In the genomic region with DNA sequence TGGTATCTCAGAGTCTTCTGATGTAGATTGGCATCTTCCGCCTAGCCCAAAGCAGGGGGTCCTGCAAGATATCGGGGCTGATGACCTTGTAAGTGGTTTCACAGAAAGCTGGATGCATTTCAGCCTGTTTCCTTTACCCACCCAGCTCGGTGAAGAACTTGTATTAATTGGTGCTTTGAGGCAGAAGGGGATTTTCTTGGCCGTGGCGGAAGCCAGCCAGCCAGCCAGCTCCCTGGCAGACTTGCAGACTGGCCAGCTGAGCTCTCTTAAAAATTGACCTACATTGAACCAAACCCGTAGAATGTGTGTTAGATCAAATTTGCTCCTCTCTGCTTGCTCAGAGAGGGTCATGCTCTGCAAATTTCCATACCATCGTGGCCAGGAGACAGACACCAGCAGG, we compare ENCODE assay signal across 19 cellular contexts.
"Had no signal": no experiment of that assay in that cellular context is flagged by ENCODE, and none has a peak within 500 bp of the region (broad histone marks: within the 10 kb centered on the region; RNA-seq: fewer than 3 reads in every experiment).

No MANE protein-coding gene starts in this region.

- H3K4me3 ChIP-seq: gastrocnemius medialis, SK-N-MC, spleen, upper lobe of left lung had no signal

- H3K36me3 ChIP-seq: gastrocnemius medialis, spleen, upper lobe of left lung had no signal

- H3K27me3 ChIP-seq: gastrocnemius medialis, upper lobe of left lung had no signal

- H3K4me1 ChIP-seq: gastrocnemius medialis, spleen, upper lobe of left lung had no signal

- DNase-seq: activated CD4-positive, alpha-beta T cell treated with anti-CD3 and anti-CD28 coated beads for 36 hours; activated CD8-positive, alpha-beta memory T cell treated with anti-CD3 and anti-CD28 coated beads, Interleukin-2, amount 50 U/mL, for 48 hours; activated CD8-positive, alpha-beta T cell treated with anti-CD3 and anti-CD28 coated beads, Interleukin-2, amount 10 ng/mL, durations not matched to agents 7 days and 5 days; activated naive CD4-positive, alpha-beta T cell; activated naive CD8-positive, alpha-beta T cell treated with anti-CD3 and anti-CD28 coated beads, Interleukin-2, amount 50 U/mL, for 24 hours; central memory CD4-positive, alpha-beta T cell; cortex of kidney; effector memory CD4-positive, alpha-beta T cell; gastrocnemius medialis; kidney glomerular epithelial cell; naive thymus-derived CD4-positive, alpha-beta T cell; spleen; stimulated activated CD4-positive, alpha-beta T cell treated with anti-CD3 and anti-CD28 coated beads, Interleukin-1b, Interleukin-23, amount 100 ng/mL, for 48 hours; T-helper 1 cell had no signal

- H3K9me3 Mint-ChIP-seq: mesothelial cell of epicardium; stimulated activated memory B cell treated with anti-CD40 and anti-IgM and Interleukin-4, amounts not matched to agents 10 μg/mL and 1 μg/mL and 100 μg/mL, for 72 hours had no signal

- H3K27ac Mint-ChIP-seq: activated CD4-positive, alpha-beta T cell treated with anti-CD3 and anti-CD28 coated beads for 36 hours; activated CD8-positive, alpha-beta T cell treated with anti-CD3 and anti-CD28 coated beads, Interleukin-2, amount 10 ng/mL, durations not matched to agents 7 days and 5 days; activated naive CD8-positive, alpha-beta T cell treated with anti-CD3 and anti-CD28 coated beads, Interleukin-2, amount 50 U/mL, for 24 hours; mesothelial cell of epicardium; naive thymus-derived CD4-positive, alpha-beta T cell; stimulated activated memory B cell treated with anti-CD40 and anti-IgM and Interleukin-4, amounts not matched to agents 10 μg/mL and 1 μg/mL and 100 μg/mL, for 72 hours had no signal

- H3K4me1 Mint-ChIP-seq: activated CD4-positive, alpha-beta T cell treated with anti-CD3 and anti-CD28 coated beads for 36 hours; activated naive CD8-positive, alpha-beta T cell treated with anti-CD3 and anti-CD28 coated beads, Interleukin-2, amount 50 U/mL, for 24 hours; mesothelial cell of epicardium; naive thymus-derived CD4-positive, alpha-beta T cell; stimulated activated memory B cell treated with anti-CD40 and anti-IgM and Interleukin-4, amounts not matched to agents 10 μg/mL and 1 μg/mL and 100 μg/mL, for 72 hours had no signal

- H3K9me3 ChIP-seq: gastrocnemius medialis, spleen, upper lobe of left lung had no signal

- H3K4me3 Mint-ChIP-seq: activated CD4-positive, alpha-beta T cell treated with anti-CD3 and anti-CD28 coated beads for 36 hours; activated CD8-positive, alpha-beta T cell treated with anti-CD3 and anti-CD28 coated beads, Interleukin-2, amount 10 ng/mL, durations not matched to agents 7 days and 5 days; activated naive CD8-positive, alpha-beta T cell treated with anti-CD3 and anti-CD28 coated beads, Interleukin-2, amount 50 U/mL, for 24 hours; mesothelial cell of epicardium; naive thymus-derived CD4-positive, alpha-beta T cell; stimulated activated memory B cell treated with anti-CD40 and anti-IgM and Interleukin-4, amounts not matched to agents 10 μg/mL and 1 μg/mL and 100 μg/mL, for 72 hours had no signal

- H3K36me3 Mint-ChIP-seq: mesothelial cell of epicardium; stimulated activated memory B cell treated with anti-CD40 and anti-IgM and Interleukin-4, amounts not matched to agents 10 μg/mL and 1 μg/mL and 100 μg/mL, for 72 hours had no signal

- H3K27ac ChIP-seq: gastrocnemius medialis, SK-N-MC, spleen, upper lobe of left lung, VCaP had no signal

- H3K27me3 Mint-ChIP-seq: activated CD4-positive, alpha-beta T cell treated with anti-CD3 and anti-CD28 coated beads for 36 hours; activated naive CD8-positive, alpha-beta T cell treated with anti-CD3 and anti-CD28 coated beads, Interleukin-2, amount 50 U/mL, for 24 hours had no signal
